9 cellular contexts compared by ENCODE assay signal in genomic region chr22:35995772-35996171, GRCh38. TPM values are rescaled to one million over a fixed set of nuclear protein-coding genes. Genes with fewer than 3 reads are reported as not detected.
DNase-seq lines count a peak whose midpoint lies in the region; ATAC-seq and TF ChIP-seq lines count a peak whose summit lies in the region.
"Had no signal": no experiment of that assay in that cellular context is flagged by ENCODE, and none has a peak within 500 bp of the region (broad histone marks: within the 10 kb centered on the region; RNA-seq: fewer than 3 reads in every experiment).

No MANE protein-coding gene starts in this region.

- H3K27me3 ChIP-seq in SK-N-SH (ENCODE audit: insufficient read depth), result no peaks in the 10 kb centered on the region
- H3K27me3 ChIP-seq in foreskin keratinocyte, result no peaks in the 10 kb centered on the region

- H3K79me2 ChIP-seq in SK-N-SH (ENCODE audit: insufficient read depth), result peaks cover 86% of the 10 kb centered on the region

- POLR2A ChIA-PET in SK-N-SH (lab: Yijun Ruan, JAX), result no interaction called here

- H3K4me1 ChIP-seq in SK-N-SH (ENCODE audit: control insufficient read depth in 1 of 2, insufficient read depth in 2 of 2, low read depth in 1 of 2, low read length in 1 of 2) (peaks cover 12 to 32% of the 10 kb centered on the region in 2 experiments), foreskin keratinocyte (peaks cover 5% of the 10 kb centered on the region)

- no peak overlapping the region for H3K4me3 ChIP-seq in SK-N-SH (ENCODE audit: low read depth in 2 of 2, low read length in 1 of 2)

- H3K9me3 ChIP-seq in SK-N-SH, result no peaks in the 10 kb centered on the region

- H3K4me3 Mint-ChIP-seq in osteocyte (ENCODE audit: unreplicated experiment), result peak overlapping the region; percentile 17

- peak overlapping the region; percentile 9; the same call in 1 of the 2 replicates for H3K4me2 ChIP-seq in SK-N-SH

- 0 out of 4 replicates have a peak, but pooled peaks of 1 of the 2 experiments have one; percentile 33 for TF ChIP-seq EP300 in SK-N-SH (IDR thresholded peaks at IDR 0.05; ENCODE audit: borderline replicate concordance in 1 of 2, low read depth in 1 of 2, low read length in 1 of 2)

- TF ChIP-seq RAD21 in SK-N-SH (IDR thresholded peaks at IDR 0.05; ENCODE audit: low read length), result no peak

- no peak overlapping the region for H3K9ac ChIP-seq in SK-N-SH

- DNase-seq in AG08395 (ENCODE audit: low spot score) (peak; percentile 95), SK-N-SH (no peak), foreskin keratinocyte (peak; percentile 12 to 33), osteocyte (ENCODE audit: extremely low spot score, unreplicated experiment) (peak; percentile 88), UCSD-AML1 (lab: John Stamatoyannopoulos, UW; ENCODE audit: unreplicated experiment) (no peak), DMS53 treated with DMSO at 0.1 percent for 48 hours (lab: John Stamatoyannopoulos, UW; ENCODE audit: unreplicated experiment) (no peak), NCI-H1092 treated with DMSO at 0.1 percent for 48 hours (lab: John Stamatoyannopoulos, UW) (no peak), DMS153 (lab: John Stamatoyannopoulos, UW) (no peak)
- DNase-seq: amygdala had no signal

- no peak for TF ChIP-seq CTCF in SK-N-SH (IDR thresholded peaks at IDR 0.05)
- no peak for TF ChIP-seq CTCF in foreskin keratinocyte (conservative IDR thresholded peaks at IDR 0.05)
- TF ChIP-seq CTCF in osteocyte (IDR thresholded peaks at IDR 0.05), result no peak

- H3F3A ChIP-seq in SK-N-SH (replicated peaks; ENCODE audit: insufficient read depth), result peaks cover 35% of the 10 kb centered on the region

- no peak overlapping the region for H2AFZ ChIP-seq in SK-N-SH (ENCODE audit: low read depth)

- H3K27ac ChIP-seq in SK-N-SH (ENCODE audit: low read depth in 2 of 2, low read length in 1 of 2) (peak overlapping the region; percentile 62 to 83), foreskin keratinocyte (no peak overlapping the region)

- no peaks in the 10 kb centered on the region for H3K9me2 ChIP-seq in SK-N-SH

- H3K27me3 Mint-ChIP-seq in osteocyte (ENCODE audit: unreplicated experiment), result no peaks in the 10 kb centered on the region

- H3K9me3 Mint-ChIP-seq in osteocyte (ENCODE audit: unreplicated experiment), result no peaks in the 10 kb centered on the region

- peaks cover 46% of the 10 kb centered on the region for H3K4me1 Mint-ChIP-seq in osteocyte (ENCODE audit: unreplicated experiment)

- peaks cover 10 to 25% of the 10 kb centered on the region in 2 experiments for H3K36me3 ChIP-seq in SK-N-SH (replicated peaks in 1 of 2; ENCODE audit: control insufficient read depth in 1 of 2, insufficient read depth in 2 of 2, low read length in 1 of 2)

- 10% methylated on average over 2 of the region's 2 CpGs for WGBS in SK-N-SH (ENCODE audit: low lambda C conversion rate)

- peaks cover 26% of the 10 kb centered on the region for H4K20me1 ChIP-seq in SK-N-SH (ENCODE audit: insufficient read depth)

- H3K27ac Mint-ChIP-seq in osteocyte (ENCODE audit: unreplicated experiment), result peak overlapping the region; percentile 93

- no peak for ATAC-seq in foreskin keratinocyte

- CTCF ChIA-PET in SK-N-SH (lab: Yijun Ruan, JAX), result interaction anchor here (2.2 to 8.8 kb wide), 3 partner anchors 10 to 70 kb away, joined by 7 to 54 read pairs (median 14); no protein-coding TSS in a partner anchor

- no peaks in the 10 kb centered on the region for H3K36me3 Mint-ChIP-seq in osteocyte (ENCODE audit: unreplicated experiment)

TF ChIP-seq in SK-N-SH, 30 proteins besides CTCF, POLR2A, EP300 and RAD21 (continues in another document):
- TF ChIP-seq NFIC (IDR thresholded peaks at IDR 0.05; ENCODE audit: borderline replicate concordance), result peak; percentile 66
- peak; percentile 22; the same call in 1 of the 2 replicates for TF ChIP-seq YY1 (IDR thresholded peaks at IDR 0.05; ENCODE audit: low read depth)
- TF ChIP-seq JUND (IDR thresholded peaks at IDR 0.05), result peak; percentile 83
- TF ChIP-seq SMC3 (IDR thresholded peaks at IDR 0.05; ENCODE audit: low read depth, low read length), result no peak
- TF ChIP-seq RXRA (IDR thresholded peaks at IDR 0.05; ENCODE audit: borderline replicate concordance, low read depth), result no peak
- TF ChIP-seq ZBTB33 (IDR thresholded peaks at IDR 0.05; ENCODE audit: borderline replicate concordance, low read depth), result no peak
- peak; percentile 78 for TF ChIP-seq PBX3 (IDR thresholded peaks at IDR 0.05)
- peak; percentile 96 for TF ChIP-seq TCF12 (IDR thresholded peaks at IDR 0.05)
- no peak for TF ChIP-seq MAX (IDR thresholded peaks at IDR 0.05; ENCODE audit: low read depth)
- TF ChIP-seq POLR2AphosphoS5 (IDR thresholded peaks at IDR 0.05; ENCODE audit: low read depth, low read length), result peak; percentile 48; the same call in 1 of the 2 replicates
- no peak for TF ChIP-seq RFX5 (IDR thresholded peaks at IDR 0.05; ENCODE audit: low read length)
- TF ChIP-seq USF1 (IDR thresholded peaks at IDR 0.05; ENCODE audit: borderline replicate concordance, low read depth), result no peak
- no peak for TF ChIP-seq MEF2A (IDR thresholded peaks at IDR 0.05; ENCODE audit: borderline replicate concordance, low read depth)
- no peak for TF ChIP-seq IRF3 (IDR thresholded peaks at IDR 0.05; ENCODE audit: low read depth, low read length)
- TF ChIP-seq FOSL2 (IDR thresholded peaks at IDR 0.05; ENCODE audit: borderline replicate concordance, low read depth), result peak; percentile 81
- TF ChIP-seq CHD2 (IDR thresholded peaks at IDR 0.05; ENCODE audit: low read length, partially characterized antibody), result no peak
- TF ChIP-seq GABPA (IDR thresholded peaks at IDR 0.05; ENCODE audit: low read depth), result no peak
- TF ChIP-seq GATA2 (CRISPR knock-in tag; IDR thresholded peaks at IDR 0.05), result no peak
- no peak for TF ChIP-seq SIN3A (IDR thresholded peaks at IDR 0.05; ENCODE audit: borderline replicate concordance, low read depth, low read length)
- TF ChIP-seq EZH2phosphoT487 (IDR thresholded peaks at IDR 0.05; ENCODE audit: borderline replicate concordance, low read depth), result no peak
- TF ChIP-seq USF2 (IDR thresholded peaks at IDR 0.05; ENCODE audit: borderline replicate concordance, low read depth, low read length), result no peak

RNA-seq across cellular contexts. Expression of gene RBFOX2, which starts 32.9 kb away (rescaled TPM):
- 115 and 151 TPM in 2 replicates for polyA plus RNA-seq in SK-N-SH (2012; rRNA removed)
- polyA plus RNA-seq in SK-N-SH (2012; cell fraction: cytosol; rRNA removed), result 92.8 and 114 TPM in 2 replicates
- 125 and 168 TPM in 2 replicates for polyA plus RNA-seq in SK-N-SH (2012; cell fraction: nucleus; rRNA removed)
- total RNA-seq in foreskin keratinocyte, result 85.0 and 85.9 TPM in 2 replicates
- 31.0 and 34.7 TPM in 2 replicates for polyA plus RNA-seq in foreskin keratinocyte
- total RNA-seq in osteocyte, result 151 and 153 TPM in 2 replicates

Comparison
In these comparisons a context has a peak if more than half of its experiments do, and no peak if none do; other contexts are left out.
1. DNase-seq: peak in AG08395 (single experiment), foreskin keratinocyte (2 of 2) and osteocyte (single experiment); none in SK-N-SH (single experiment), UCSD-AML1 (single experiment), DMS53 treated with DMSO at 0.1 percent for 48 hours (single experiment), NCI-H1092 treated with DMSO at 0.1 percent for 48 hours (single experiment) and DMS153 (single experiment).